18 cellular contexts compared by ENCODE assay signal in genomic region chr17:82898976-82899514, GRCh38. TPM values are rescaled to one million over a fixed set of nuclear protein-coding genes. Genes with fewer than 3 reads are reported as not detected.
DNase-seq lines count a peak whose midpoint lies in the region; ATAC-seq, FAIRE-seq and TF ChIP-seq lines count a peak whose summit lies in the region.
"Had no signal": no experiment of that assay in that cellular context is flagged by ENCODE, and none has a peak within 500 bp of the region (broad histone marks: within the 10 kb centered on the region; RNA-seq: fewer than 3 reads in every experiment).

No MANE protein-coding gene starts in this region.

- H3K4me3 ChIP-seq in SK-N-SH (ENCODE audit: low read depth in 2 of 2, low read length in 1 of 2), result no peak overlapping the region
- H3K4me3 ChIP-seq in HepG2 (replicated peaks in 1 of 3; ENCODE audit: insufficient read depth in 1 of 3, low read depth in 2 of 3, low read length in 3 of 3), result no peak overlapping the region
- H3K4me3 ChIP-seq in aorta (ENCODE audit: low read length in 2 of 2), result no peak overlapping the region
- no peak overlapping the region for H3K4me3 ChIP-seq in testis
- H3K4me3 ChIP-seq: MG63 had no signal

- peaks cover 7% of the 10 kb centered on the region for H3F3A ChIP-seq in SK-N-SH (replicated peaks; ENCODE audit: insufficient read depth)

- intact Hi-C loops in HepG2 (cut with micrococcal nuclease; ENCODE audit: unreplicated experiment) (no loop called here), aorta (cut with DNase I) (no loop called here), testis (cut with DNase I; ENCODE audit: low total_unique reads) (no loop called here)

- POLR2A ChIA-PET in SK-N-SH (lab: Yijun Ruan, JAX) (no interaction called here), WTC11 (lab: Charles Lee) (interaction anchor here (0.5 kb wide), 1 partner anchor 151 kb away, joined by 3 read pairs; no protein-coding TSS in a partner anchor), HepG2 (lab: Yijun Ruan, JAX) (no interaction called here)

- no peaks in the 10 kb centered on the region for H3K79me2 ChIP-seq in SK-N-SH (ENCODE audit: insufficient read depth)
- no peaks in the 10 kb centered on the region for H3K79me2 ChIP-seq in HepG2 (ENCODE audit: insufficient read depth, low read length)

- H3K9me3 Mint-ChIP-seq in WTC11, result no peaks in the 10 kb centered on the region
- H3K9me3 Mint-ChIP-seq: HFFc6 had no signal

- no peak overlapping the region for H3K4me3 Mint-ChIP-seq in WTC11
- H3K4me3 Mint-ChIP-seq: HFFc6 had no signal

- DNase-seq in SK-N-SH (peak; percentile 63), WTC11 (ENCODE audit: low spot score) (no peak), HepG2 (ENCODE audit: low spot score) (no peak), aorta (peak; percentile 27 to 64), T1000 (lab: John Stamatoyannopoulos, UW) (no peak), testis (no peak)
- DNase-seq: DMS 273 treated with DMSO at 0.1 percent for 48 hours; HFFc6; MG63; NCI-H1105; NCI-H1694 treated with DMSO at 0.1 percent for 48 hours; NCI-H69; NK-92 treated with Interleukin-12 subunit alpha and Interleukin-12 subunit beta, amount 100 ng/mL, for 24 hours had no signal

- TF ChIP-seq RAD21 in SK-N-SH (IDR thresholded peaks at IDR 0.05; ENCODE audit: low read length) (no peak), HepG2 (CRISPR knock-in tag; IDR thresholded peaks at IDR 0.05) (no peak)

- ATAC-seq in SK-N-SH treated with all-trans-retinoic acid at 6 μM for 48 hours, result no peak; the same call in 2 of the 3 replicates
- no peak for ATAC-seq in WTC11
- ATAC-seq in HepG2, result peak; percentile 19; the same call in 1 of the 3 replicates
- ATAC-seq in aorta (ENCODE audit: low FRiP score), result no peak
- ATAC-seq in GM18502 (IDR thresholded peaks at IDR 0.05; ENCODE audit: poor library complexity, unreplicated experiment), result no peak

- no peaks in the 10 kb centered on the region for H3K4me1 Mint-ChIP-seq in WTC11

- H3K27ac ChIP-seq in SK-N-SH (ENCODE audit: low read depth in 2 of 2, low read length in 1 of 2), result no peak overlapping the region
- no peak overlapping the region for H3K27ac ChIP-seq in HepG2 (ENCODE audit: extremely low read length, insufficient read depth, low read length)
- no peak overlapping the region for H3K27ac ChIP-seq in aorta (ENCODE audit: low read depth in 1 of 2, low read length in 2 of 2)
- no peak overlapping the region for H3K27ac ChIP-seq in testis
- H3K27ac ChIP-seq: 22Rv1, KMS-11 had no signal

- H3K27me3 Mint-ChIP-seq in WTC11 (ENCODE audit: low read depth), result no peaks in the 10 kb centered on the region

- in situ Hi-C loops in HepG2 (cut with HindIII; ENCODE audit: extremely low pct_ligation_motif_present, low pct_unique_long_range_greater_than_20kb), result no loop called here

- CTCF ChIA-PET in SK-N-SH (lab: Yijun Ruan, JAX) (no interaction called here), WTC11 (lab: Charles Lee) (interaction anchor here (1.2 kb wide), 1 partner anchor 117 kb away, joined by 6 read pairs; no protein-coding TSS in a partner anchor), HepG2 (lab: Yijun Ruan, JAX; ENCODE audit: low intra/inter-chr PET ratio, low total read pairs) (no interaction called here)

- H3K27me3 ChIP-seq in SK-N-SH (ENCODE audit: insufficient read depth) (no peaks in the 10 kb centered on the region), HepG2 (ENCODE audit: control insufficient read depth in 1 of 2, insufficient read depth in 2 of 2, low read length in 2 of 2) (no peaks in the 10 kb centered on the region), aorta (ENCODE audit: control insufficient read depth in 1 of 2, insufficient read depth in 2 of 2, low read length in 1 of 2) (no peaks in the 10 kb centered on the region), testis (no peaks in the 10 kb centered on the region)
- H3K27me3 ChIP-seq: MG63 had no signal

- no peak for TF ChIP-seq EP300 in SK-N-SH (IDR thresholded peaks at IDR 0.05; ENCODE audit: borderline replicate concordance in 1 of 2, low read depth in 1 of 2, low read length in 1 of 2)
- no peak for TF ChIP-seq EP300 in HepG2 (IDR thresholded peaks at IDR 0.05; ENCODE audit: low read depth in 2 of 2, low read length in 2 of 2)
- no peak for TF ChIP-seq EP300 in HepG2 (CRISPR knock-in tag; IDR thresholded peaks at IDR 0.05; ENCODE audit: borderline replicate concordance)

- H3K9me2 ChIP-seq in SK-N-SH, result no peaks in the 10 kb centered on the region

- H3K9me3 ChIP-seq in SK-N-SH (no peaks in the 10 kb centered on the region), HepG2 (ENCODE audit: low read length) (no peaks in the 10 kb centered on the region), aorta (ENCODE audit: control insufficient read depth, low read length) (no peaks in the 10 kb centered on the region), testis (no peaks in the 10 kb centered on the region)
- H3K9me3 ChIP-seq: MG63 had no signal

- no peak for FAIRE-seq in HepG2 (lab: Jason Lieb, UNC)

- H4K20me1 ChIP-seq in SK-N-SH (ENCODE audit: insufficient read depth) (no peaks in the 10 kb centered on the region), HepG2 (ENCODE audit: insufficient read depth, low read length) (no peaks in the 10 kb centered on the region)

- peak overlapping the region; percentile 67; the same call in 1 of the 2 replicates for H3K27ac Mint-ChIP-seq in WTC11
- H3K27ac Mint-ChIP-seq: HFFc6 had no signal

- H3K36me3 Mint-ChIP-seq in WTC11, result peaks cover 45% of the 10 kb centered on the region

- TF ChIP-seq CTCF in SK-N-SH (IDR thresholded peaks at IDR 0.05) (no peak), WTC11 (IDR thresholded peaks at IDR 0.05) (no peak), HepG2 (CRISPR knock-in tag; IDR thresholded peaks at IDR 0.05) (no peak), testis (IDR thresholded peaks at IDR 0.05) (no peak)

- H3K36me3 ChIP-seq in SK-N-SH (replicated peaks in 1 of 2; ENCODE audit: control insufficient read depth in 1 of 2, insufficient read depth in 2 of 2, low read length in 1 of 2) (peaks cover 0 to 31% of the 10 kb centered on the region in 2 experiments), HepG2 (replicated peaks in 1 of 2; ENCODE audit: control insufficient read depth in 1 of 2, insufficient read depth in 2 of 2, low read length in 2 of 2) (peaks cover 15 to 34% of the 10 kb centered on the region in 2 experiments; a peak in 4 of 5 replicates), aorta (ENCODE audit: control insufficient read depth in 1 of 2, insufficient read depth in 2 of 2, low read length in 1 of 2) (no peaks in the 10 kb centered on the region), testis (ENCODE audit: low read depth, missing control alignments) (no peaks in the 10 kb centered on the region)

- no peak overlapping the region for H2AFZ ChIP-seq in SK-N-SH (ENCODE audit: low read depth)
- H2AFZ ChIP-seq in HepG2 (ENCODE audit: low read length), result no peak overlapping the region

- no peak overlapping the region for H3K4me2 ChIP-seq in SK-N-SH
- no peak overlapping the region for H3K4me2 ChIP-seq in HepG2 (ENCODE audit: low read depth, low read length)
- H3K4me2 ChIP-seq: KMS-11 had no signal

- TF ChIP-seq POLR2A in HepG2 (IDR thresholded peaks at IDR 0.05; ENCODE audit: insufficient read depth in 1 of 2, low read depth in 2 of 2, low read length in 2 of 2) (no peak), testis (IDR thresholded peaks at IDR 0.05) (no peak)

- H3K4me1 ChIP-seq in SK-N-SH (ENCODE audit: control insufficient read depth in 1 of 2, insufficient read depth in 2 of 2, low read depth in 1 of 2, low read length in 1 of 2) (no peaks in the 10 kb centered on the region; a peak in 1 of 4 replicates), HepG2 (ENCODE audit: insufficient read depth, low read length) (no peaks in the 10 kb centered on the region), aorta (ENCODE audit: control insufficient read depth in 1 of 2, insufficient read depth in 2 of 2, low read length in 2 of 2) (no peaks in the 10 kb centered on the region), testis (no peaks in the 10 kb centered on the region)

- no peak overlapping the region for H3K9ac ChIP-seq in SK-N-SH
- H3K9ac ChIP-seq in HepG2 (ENCODE audit: insufficient read depth, low read depth, low read length), result no peak overlapping the region
- H3K9ac ChIP-seq: KMS-11 had no signal

- BruUV-seq in HepG2 (replicated peaks; lab: Mats Ljungman, UMichigan), result no TSS peak

- 94% methylated on average over 53 of the region's 53 CpGs for WGBS in SK-N-SH (ENCODE audit: low lambda C conversion rate)
- 96% methylated on average over 53 of the region's 53 CpGs for whole genome bisulfite sequencing in HepG2 (ENCODE audit: low lambda C conversion rate)
- WGBS in aorta, 2 donors, result 95 to 96% methylated on average over 53 of the region's 53 CpGs
- 94 to 95% methylated on average over 44 to 53 of the region's 53 CpGs for WGBS in testis, 2 donors

RNA-seq across cellular contexts. Expression of gene ZNF750, which starts 59.2 kb away (rescaled TPM):
- not detected in 2 replicates for polyA plus RNA-seq in SK-N-SH (2012; rRNA removed)
- polyA plus RNA-seq in SK-N-SH (2012; cell fraction: cytosol; rRNA removed), result not detected in 2 replicates
- not detected in 2 replicates for polyA plus RNA-seq in SK-N-SH (2012; cell fraction: nucleus; rRNA removed)
- total RNA-seq in WTC11 (2021), result 0.04 to 0.07 TPM in 2 of 3 replicates, not detected in the other
- total RNA-seq in HepG2 (2016; rRNA removed; fragmentation: Illumina TruSeq; extraction: Trizol), result not detected in 2 replicates
- not detected in 2 replicates for total RNA-seq in HepG2 (2016; cell fraction: cytosol; rRNA removed; fragmentation: Illumina TruSeq; extraction: Trizol; ENCODE audit: low read depth)
- total RNA-seq in HepG2 (2016; cell fraction: insoluble cytoplasmic fraction; rRNA removed; fragmentation: Illumina TruSeq; extraction: Trizol), result not detected in 2 replicates
- total RNA-seq in HepG2 (2016; cell fraction: membrane; rRNA removed; fragmentation: Illumina TruSeq; extraction: Trizol), result not detected in 2 replicates
- not detected in 2 replicates for total RNA-seq in HepG2 (2016; cell fraction: nucleus; rRNA removed; fragmentation: Illumina TruSeq; extraction: Trizol)
- not detected in 2 replicates for polyA plus RNA-seq in HepG2 (2011; rRNA removed)
- polyA plus RNA-seq in HepG2 (2011; cell fraction: cytosol; rRNA removed), result not detected in 2 replicates
- polyA plus RNA-seq in HepG2 (2011; cell fraction: nucleus; rRNA removed), result not detected in 2 replicates
- 0.03 and 0.05 TPM in 2 replicates for polyA plus RNA-seq in HepG2 (2012)
- polyA plus RNA-seq in HepG2 (2016; cell fraction: cytosol; fragmentation: Illumina TruSeq; extraction: Trizol; ENCODE audit: low read depth), result not detected in 2 replicates
- polyA plus RNA-seq in HepG2 (2016; cell fraction: insoluble cytoplasmic fraction; fragmentation: Illumina TruSeq; extraction: Trizol; ENCODE audit: low read depth), result not detected in 2 replicates
- not detected in 2 replicates for polyA plus RNA-seq in HepG2 (2016; cell fraction: membrane; fragmentation: Illumina TruSeq; extraction: Trizol; ENCODE audit: low read depth)
- polyA plus RNA-seq in HepG2 (2016; cell fraction: nucleus; fragmentation: Illumina TruSeq; extraction: Trizol; ENCODE audit: insufficient read depth, low read depth), result not detected in 2 replicates
- polyA minus RNA-seq in HepG2 (2011; rRNA and poly(A)+ RNA removed; ENCODE audit: low replicate concordance), result not detected in 2 replicates
- polyA minus RNA-seq in HepG2 (2011; cell fraction: cytosol; rRNA and poly(A)+ RNA removed), result not detected in 2 replicates
- not detected in 2 replicates for polyA minus RNA-seq in HepG2 (2011; cell fraction: nucleus; rRNA and poly(A)+ RNA removed)
- total RNA-seq in aorta, result under 1 TPM in 1 of 2 donors, not detected in 1; 0.21 TPM
- under 1 TPM in 1 of 2 donors, not detected in 1; 0.10 TPM for polyA plus RNA-seq in aorta
- under 1 TPM; 0.50 to 0.63 TPM for total RNA-seq in testis
- polyA plus RNA-seq in testis (ENCODE audit: insufficient read depth, low read depth, low replicate concordance), result 0.21 TPM
- total RNA-seq: HFFc6 had no signal
- polyA plus RNA-seq: BJ had no signal

Comparison
In these comparisons a context has a peak if more than half of its experiments do, and no peak if none do; other contexts are left out.
1. DNase-seq: peak in SK-N-SH (single experiment) and aorta (2 of 2); none in WTC11 (single experiment), HepG2 (single experiment), T1000 (single experiment) and testis (single experiment).